ENCODE assay signal across 15 cellular contexts in the genomic region with DNA sequence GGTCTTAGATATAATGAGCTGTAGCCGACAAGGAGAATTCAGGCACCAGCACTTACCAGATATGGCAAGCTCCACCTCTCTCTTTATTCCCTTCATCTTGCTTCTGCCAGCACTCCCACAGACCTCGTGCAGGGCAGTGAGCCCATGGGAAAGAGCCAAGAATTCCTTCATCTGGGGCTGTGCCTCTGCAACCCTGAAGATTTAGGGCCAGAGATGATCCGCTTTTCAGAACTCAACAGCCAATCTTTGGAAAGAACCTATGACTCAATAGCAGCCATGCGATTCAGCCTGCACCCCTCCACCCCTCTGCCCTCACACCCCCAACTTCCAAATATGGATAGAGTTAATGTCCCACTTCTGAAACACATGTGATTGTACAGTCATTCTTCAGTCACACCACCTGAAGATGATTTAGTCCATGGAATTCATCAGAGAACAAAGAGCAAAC.
DNase-seq lines count a peak whose midpoint lies in the region; ATAC-seq, FAIRE-seq and TF ChIP-seq lines count a peak whose summit lies in the region.
"Had no signal": no experiment of that assay in that cellular context is flagged by ENCODE, and none has a peak within 500 bp of the region (broad histone marks: within the 10 kb centered on the region; RNA-seq: fewer than 3 reads in every experiment).

No MANE protein-coding gene starts in this region.

- H3K4me3 ChIP-seq in AG04449 (ENCODE audit: low read depth, low read length) (no peak overlapping the region), fibroblast of pulmonary artery (replicated peaks; ENCODE audit: low read depth, low read length) (no peak overlapping the region), small intestine (ENCODE audit: low read depth in 1 of 2, low read length in 2 of 2) (no peak overlapping the region)
- H3K4me3 ChIP-seq: BLaER1 treated with 17β-estradiol and CSF1 and Interleukin-3, amounts not matched to agents 10 nM and 100 nM; HAP-1 had no signal

- peaks cover 16% of the 10 kb centered on the region for H3K36me3 Mint-ChIP-seq in nephron progenitor cell (ENCODE audit: low read depth)

- H3K4me1 Mint-ChIP-seq in nephron progenitor cell, result peaks cover 8% of the 10 kb centered on the region

- H3K27me3 Mint-ChIP-seq in nephron progenitor cell (ENCODE audit: low read depth, poor library complexity), result peaks cover 2% of the 10 kb centered on the region
- H3K27me3 Mint-ChIP-seq: activated naive CD8-positive, alpha-beta T cell treated with anti-CD3 and anti-CD28 coated beads, Interleukin-2, amount 10 ng/mL, durations not matched to agents 7 days and 5 days; IgD-negative memory B cell had no signal

- FAIRE-seq in small intestine (lab: Jason Lieb, UNC), result no peak
- FAIRE-seq: TTC549 had no signal

- H3K4me3 Mint-ChIP-seq in nephron progenitor cell, result no peak overlapping the region
- H3K4me3 Mint-ChIP-seq: activated naive CD8-positive, alpha-beta T cell treated with anti-CD3 and anti-CD28 coated beads, Interleukin-2, amount 10 ng/mL, durations not matched to agents 7 days and 5 days; IgD-negative memory B cell; stimulated activated naive B cell treated with anti-CD40 and anti-IgM and Interleukin-4, amounts not matched to agents 10 μg/mL and 1 μg/mL and 100 μg/mL, for 72 hours had no signal

- no peak for TF ChIP-seq CTCF in AG04449 (IDR thresholded peaks at IDR 0.05; ENCODE audit: insufficient read depth, low read length, missing control alignments)
- no peak for TF ChIP-seq CTCF in RWPE1 (conservative IDR thresholded peaks at IDR 0.05; ENCODE audit: low read depth)
- no peak for TF ChIP-seq CTCF in fibroblast of pulmonary artery (IDR thresholded peaks at IDR 0.05; ENCODE audit: low read length, missing control alignments)
- TF ChIP-seq CTCF in omental fat pad (IDR thresholded peaks at IDR 0.05), result no peak
- TF ChIP-seq CTCF in nephron progenitor cell (IDR thresholded peaks at IDR 0.05), result no peak

- H3K27ac ChIP-seq in RWPE1 (peak overlapping the region; percentile 69), small intestine (ENCODE audit: low read depth in 1 of 2, low read length in 1 of 2) (no peak overlapping the region)
- H3K27ac ChIP-seq: BLaER1 treated with 17β-estradiol and CSF1 and Interleukin-3, amounts not matched to agents 10 nM and 100 nM had no signal

- no peaks in the 10 kb centered on the region for H3K27me3 ChIP-seq in small intestine (ENCODE audit: control insufficient read depth in 2 of 2, insufficient read depth in 2 of 2, low read length in 2 of 2)
- H3K27me3 ChIP-seq: BLaER1 treated with 17β-estradiol and CSF1 and Interleukin-3, amounts not matched to agents 10 nM and 100 nM had no signal

- H3K27ac Mint-ChIP-seq in nephron progenitor cell, result no peak overlapping the region
- H3K27ac Mint-ChIP-seq: activated naive CD8-positive, alpha-beta T cell treated with anti-CD3 and anti-CD28 coated beads, Interleukin-2, amount 10 ng/mL, durations not matched to agents 7 days and 5 days; IgD-negative memory B cell; stimulated activated naive B cell treated with anti-CD40 and anti-IgM and Interleukin-4, amounts not matched to agents 10 μg/mL and 1 μg/mL and 100 μg/mL, for 72 hours had no signal

- CTCF ChIA-PET in AG04449 (lab: Yijun Ruan, JAX) (interaction anchor here (1.1 to 1.3 kb wide), 4 partner anchors 10 to 227 kb away, joined by 3 to 4 read pairs (median 3); no protein-coding TSS in a partner anchor), RWPE1 (lab: Yijun Ruan, JAX) (interaction anchor here (0.6 kb wide), 1 partner anchor 194 kb away, joined by 3 read pairs; no protein-coding TSS in a partner anchor)

- POLR2A ChIA-PET in AG04449 (lab: Yijun Ruan, JAX) (interaction anchor here (0.9 to 1.3 kb wide), 4 partner anchors 19 to 604 kb away, joined by 3 to 4 read pairs (median 3); no protein-coding TSS in a partner anchor), RWPE1 (lab: Yijun Ruan, JAX; ENCODE audit: low non-redundant PET) (no interaction called here)

- peak; percentile 90 for ATAC-seq in omental fat pad (ENCODE audit: low FRiP score)
- ATAC-seq in stimulated activated naive CD8-positive, alpha-beta T cell treated with anti-CD3 and anti-CD28 coated beads, Interleukin-15, Interleukin-2, amounts not matched to agents 100 U/mL and 50 U/mL, for 24 hours, result no peak
- ATAC-seq: stimulated activated naive B cell treated with anti-CD40 and anti-IgM and Interleukin-4, amounts not matched to agents 10 μg/mL and 1 μg/mL and 100 μg/mL, for 72 hours had no signal

- no peaks in the 10 kb centered on the region for H3K9me3 ChIP-seq in small intestine (ENCODE audit: control insufficient read depth, low read depth)

- DNase-seq in AG04449 (ENCODE audit: low read depth, low spot score), result peak; percentile 66
- peak; percentile 77 for DNase-seq in RWPE1 (ENCODE audit: low spot score)
- peak; percentile 78 for DNase-seq in fibroblast of pulmonary artery (ENCODE audit: low read depth)
- DNase-seq in omental fat pad (ENCODE audit: low spot score), result no peak
- no peak for DNase-seq in nephron progenitor cell
- no peak for DNase-seq in activated T-cell treated with anti-CD3 and anti-CD28 coated beads, Interleukin-2, amount 50 U/mL, for 1 hour
- no peak for DNase-seq in stimulated activated naive CD8-positive, alpha-beta T cell treated with anti-CD3 and anti-CD28 coated beads, Interleukin-15, Interleukin-2, amounts not matched to agents 100 U/mL and 50 U/mL, for 24 hours
- DNase-seq in small intestine, result no peak
- DNase-seq: activated naive CD8-positive, alpha-beta T cell treated with anti-CD3 and anti-CD28 coated beads, Interleukin-2, amount 10 ng/mL, durations not matched to agents 7 days and 5 days; NCI-H526; stimulated activated naive B cell treated with anti-CD40 and anti-IgM and Interleukin-4, amounts not matched to agents 10 μg/mL and 1 μg/mL and 100 μg/mL, for 72 hours had no signal

- peaks cover 34% of the 10 kb centered on the region for H3K9me3 Mint-ChIP-seq in nephron progenitor cell

- H3K36me3 ChIP-seq in small intestine (ENCODE audit: control insufficient read depth in 2 of 2, insufficient read depth in 2 of 2, low read length in 2 of 2), result no peaks in the 10 kb centered on the region
- H3K36me3 ChIP-seq: HAP-1 had no signal

- WGBS in small intestine, 3 donors, result 57 to 69% (median 67%) methylated on average over 4 of the region's 4 CpGs

- H3K4me1 ChIP-seq in small intestine (ENCODE audit: control insufficient read depth in 2 of 2, insufficient read depth in 1 of 2, low read depth in 1 of 2, low read length in 1 of 2), result peaks cover 0 to 2% of the 10 kb centered on the region in 2 donors
- H3K4me1 ChIP-seq: HAP-1 had no signal

Comparison
In these comparisons a context has a peak if more than half of its experiments do, and no peak if none do; other contexts are left out.
1. DNase-seq: peak in AG04449 (single experiment), RWPE1 (single experiment) and fibroblast of pulmonary artery (single experiment); none in omental fat pad (single experiment), nephron progenitor cell (single experiment), activated T-cell treated with anti-CD3 and anti-CD28 coated beads, Interleukin-2, amount 50 U/mL, for 1 hour (single experiment), stimulated activated naive CD8-positive, alpha-beta T cell treated with anti-CD3 and anti-CD28 coated beads, Interleukin-15, Interleukin-2, amounts not matched to agents 100 U/mL and 50 U/mL, for 24 hours (single experiment) and small intestine (single experiment).